ENCODE assay signal across 9 cellular contexts in genomic region chr14:54686219-54686870, GRCh38.
DNase-seq lines count a peak whose midpoint lies in the region; ATAC-seq lines count a peak whose summit lies in the region.
"Had no signal": no experiment of that assay in that cellular context is flagged by ENCODE, and none has a peak within 500 bp of the region (broad histone marks: within the 10 kb centered on the region; RNA-seq: fewer than 3 reads in every experiment).

No MANE protein-coding gene starts in this region.

- peak overlapping the region; percentile 93 for H3K27ac ChIP-seq in caudate nucleus (ENCODE audit: low read depth, low read length)

- ATAC-seq in GM21447 (IDR thresholded peaks at IDR 0.05; ENCODE audit: unreplicated experiment), result no peak
- ATAC-seq in HG02981 (IDR thresholded peaks at IDR 0.05; ENCODE audit: unreplicated experiment), result no peak

- DNase-seq in H4 (ENCODE audit: low spot score), result peak; percentile 69
- DNase-seq in caudate nucleus (lab: John Stamatoyannopoulos, UW), result peak in 17 of 61 donors; percentile 7 to 63 (median 26)
- peak; percentile 59 for DNase-seq in kidney tubule cell (ENCODE audit: low spot score)
- peak; percentile 89 for DNase-seq in stromal cell of bone marrow (ENCODE audit: low read depth)
- DNase-seq in NCI-H82 (lab: John Stamatoyannopoulos, UW), result no peak
- no peak for DNase-seq in central memory CD4-positive, alpha-beta T cell
- DNase-seq: activated naive CD4-positive, alpha-beta T cell treated with anti-CD3 and anti-CD28 coated beads for 36 hours had no signal

Comparison
In these comparisons a context has a peak if more than half of its experiments do, and no peak if none do; other contexts are left out.
1. DNase-seq: peak in H4 (single experiment), kidney tubule cell (single experiment) and stromal cell of bone marrow (single experiment); none in NCI-H82 (single experiment) and central memory CD4-positive, alpha-beta T cell (single experiment).